Comparison of ENCODE assay signal across 3 cellular contexts in the genomic region with DNA sequence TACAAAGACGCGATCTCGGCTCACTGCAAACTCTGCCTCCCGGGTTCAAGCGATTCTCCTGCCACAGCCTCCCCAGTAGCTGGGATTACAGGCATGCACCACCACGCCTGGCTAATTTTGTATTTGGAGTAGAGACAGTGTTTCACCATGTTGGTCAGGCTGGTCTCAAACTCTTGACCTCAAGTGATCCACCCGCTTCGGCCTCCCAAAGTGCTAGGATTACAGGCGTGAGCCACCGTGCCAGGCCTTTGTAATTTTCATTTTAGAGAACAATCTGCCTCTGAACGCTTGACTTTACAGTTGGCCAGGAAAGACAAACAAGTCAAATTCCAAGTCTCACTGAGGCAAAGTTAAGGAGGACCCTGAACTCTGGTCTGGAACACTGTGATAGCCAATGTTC. TPM values are rescaled to one million over a fixed set of nuclear protein-coding genes. Genes with fewer than 3 reads are reported as not detected.
"Had no signal": no experiment of that assay in that cellular context is flagged by ENCODE, and none has a peak within 500 bp of the region (broad histone marks: within the 10 kb centered on the region; RNA-seq: fewer than 3 reads in every experiment).

No MANE protein-coding gene starts in this region.

RNA-seq across cellular contexts. Expression of a gene that starts 31.1 kb away (rescaled TPM):
- total RNA-seq: activated B cell treated with CpG ODN at 0.5 μM for 24 hours; activated CD4-positive, alpha-beta T cell treated with anti-CD3 and anti-CD28 coated beads, Interleukin-2, amount 10 ng/mL, durations not matched to agents 24 days and 14 days; activated CD8-positive, alpha-beta memory T cell treated with anti-CD3 and anti-CD28 coated beads for 36 hours had no signal
